ENCODE assay signal across 10 cellular contexts in the genomic region with DNA sequence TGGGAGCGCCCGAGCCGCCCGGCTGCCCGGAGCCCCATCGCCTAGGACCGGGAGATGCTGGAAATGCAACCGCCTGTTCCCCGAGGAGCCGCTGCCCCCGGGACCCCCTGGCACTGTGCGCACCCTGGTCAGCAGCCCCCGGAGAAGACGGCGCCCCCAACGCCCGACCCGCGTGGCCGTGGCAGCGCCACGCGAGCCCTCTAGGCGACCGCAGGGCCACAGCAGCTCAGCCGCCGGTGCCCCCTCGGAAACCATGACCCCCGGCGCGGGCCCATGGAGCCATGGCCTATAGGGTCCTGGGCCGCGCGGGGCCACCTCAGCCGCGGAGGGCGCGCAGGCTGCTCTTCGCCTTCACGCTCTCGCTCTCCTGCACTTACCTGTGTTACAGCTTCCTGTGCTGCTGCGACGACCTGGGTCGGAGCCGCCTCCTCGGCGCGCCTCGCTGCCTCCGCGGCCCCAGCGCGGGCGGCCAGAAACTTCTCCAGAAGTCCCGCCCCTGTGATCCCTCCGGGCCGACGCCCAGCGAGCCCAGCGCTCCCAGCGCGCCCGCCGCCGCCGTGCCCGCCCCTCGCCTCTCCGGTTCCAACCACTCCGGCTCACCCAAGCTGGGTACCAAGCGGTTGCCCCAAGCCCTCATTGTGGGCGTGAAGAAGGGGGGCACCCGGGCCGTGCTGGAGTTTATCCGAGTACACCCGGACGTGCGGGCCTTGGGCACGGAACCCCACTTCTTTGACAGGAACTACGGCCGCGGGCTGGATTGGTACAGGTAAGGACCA. TPM values are rescaled to one million over a fixed set of nuclear protein-coding genes. Genes with fewer than 3 reads are reported as not detected.
DNase-seq lines count a peak whose midpoint lies in the region; ATAC-seq and TF ChIP-seq lines count a peak whose summit lies in the region.
"Had no signal": no experiment of that assay in that cellular context is flagged by ENCODE, and none has a peak within 500 bp of the region (broad histone marks: within the 10 kb centered on the region; RNA-seq: fewer than 3 reads in every experiment).

No MANE protein-coding gene starts in this region.

- peaks cover 4% of the 10 kb centered on the region for H3K4me1 ChIP-seq in lower lobe of right lung
- peaks cover 6 to 12% of the 10 kb centered on the region in 2 donors for H3K4me1 ChIP-seq in thoracic aorta (ENCODE audit: control insufficient read depth in 1 of 2, low read depth in 2 of 2)

- H3K36me3 ChIP-seq in lower lobe of right lung (no peaks in the 10 kb centered on the region), thoracic aorta (no peaks in the 10 kb centered on the region)

- peak; percentile 9 for DNase-seq in DMS79 treated with DMSO at 0.1 percent for 48 hours (lab: John Stamatoyannopoulos, UW)
- DNase-seq in DMS79 (lab: John Stamatoyannopoulos, UW) = no peak
- peak; percentile 35 for DNase-seq in epithelial cell of esophagus (ENCODE audit: low read depth)
- DNase-seq in lower lobe of right lung = no peak
- no peak for DNase-seq in thoracic aorta (ENCODE audit: low spot score)
- DNase-seq in DMS114 treated with DMSO at 0.1 percent for 48 hours (lab: John Stamatoyannopoulos, UW; ENCODE audit: unreplicated experiment) = no peak
- DNase-seq in HUDEP-2 (lab: John Stamatoyannopoulos, UW; ENCODE audit: unreplicated experiment in 76 of 76) = no peak

- H3K9me3 ChIP-seq in lower lobe of right lung (no peaks in the 10 kb centered on the region), thoracic aorta (no peaks in the 10 kb centered on the region)

- H3K27me3 ChIP-seq in lower lobe of right lung (ENCODE audit: low read depth) (peaks cover 52% of the 10 kb centered on the region), thoracic aorta (replicated peaks; ENCODE audit: insufficient read depth) (no peaks in the 10 kb centered on the region)

- no peak overlapping the region for H3K4me3 ChIP-seq in epithelial cell of esophagus (ENCODE audit: low read length)
- peak overlapping the region; percentile 46 for H3K4me3 ChIP-seq in lower lobe of right lung
- peak overlapping the region; percentile 79 for H3K4me3 ChIP-seq in thoracic aorta

- intact Hi-C loops in lower lobe of right lung (cut with DNase I) = no loop called here

- H3K27ac ChIP-seq in lower lobe of right lung (no peak overlapping the region), thoracic aorta (peak overlapping the region; percentile 45 to 48)

- ATAC-seq in lower lobe of right lung (peak in 1 of 2 donors; percentile 11), thoracic aorta (ENCODE audit: insufficient number of reproducible peaks, low FRiP score, low read depth) (no peak), HG03457 (IDR thresholded peaks at IDR 0.05; ENCODE audit: unreplicated experiment) (no peak)

- no peak for TF ChIP-seq CTCF in epithelial cell of esophagus (IDR thresholded peaks at IDR 0.05; ENCODE audit: insufficient read depth, low read depth, low read length, missing control alignments)
- no peak for TF ChIP-seq CTCF in lower lobe of right lung (IDR thresholded peaks at IDR 0.05)
- TF ChIP-seq CTCF in thoracic aorta (IDR thresholded peaks at IDR 0.05) = no peak

RNA-seq across cellular contexts. Expression of a gene that starts 0.6 kb away (rescaled TPM):
- total RNA-seq in lower lobe of right lung (4.8 TPM), thoracic aorta (10 to 100 TPM in 1 of 2 donors, 1 to 10 TPM in 1; 7.3 to 17.8 TPM)
- total RNA-seq: A172, renal cortical epithelial cell had no signal

Comparison
In these comparisons a context has a peak if more than half of its experiments do, and no peak if none do; other contexts are left out.
1. DNase-seq: peak in DMS79 treated with DMSO at 0.1 percent for 48 hours (single experiment) and epithelial cell of esophagus (single experiment); none in DMS79 (single experiment), lower lobe of right lung (single experiment), thoracic aorta (single experiment), DMS114 treated with DMSO at 0.1 percent for 48 hours (single experiment) and HUDEP-2 (0 of 76).